10 cellular contexts compared by ENCODE assay signal in the genomic region with DNA sequence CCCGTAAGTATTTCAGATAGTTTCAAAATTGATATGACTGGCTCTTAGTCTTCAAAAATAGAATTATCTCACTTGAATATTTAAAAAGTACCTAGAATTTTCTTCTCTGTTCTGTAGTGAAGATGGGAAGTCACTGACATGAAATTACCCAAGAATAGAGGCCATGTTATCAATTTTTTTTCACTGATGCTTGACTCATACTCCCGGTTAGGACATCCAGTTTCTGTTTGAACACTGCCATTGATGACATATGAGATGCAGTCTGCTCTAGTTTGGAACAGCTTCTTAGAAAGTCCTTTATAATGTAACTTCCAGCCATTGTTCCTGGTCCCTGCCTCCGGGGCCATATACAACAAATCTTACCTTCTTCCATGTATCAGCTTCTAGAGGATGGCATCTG. TPM values are rescaled to one million over a fixed set of nuclear protein-coding genes. Genes with fewer than 3 reads are reported as not detected.
DNase-seq lines count a peak whose midpoint lies in the region; ATAC-seq and TF ChIP-seq lines count a peak whose summit lies in the region.
"Had no signal": no experiment of that assay in that cellular context is flagged by ENCODE, and none has a peak within 500 bp of the region (broad histone marks: within the 10 kb centered on the region; RNA-seq: fewer than 3 reads in every experiment).

No MANE protein-coding gene starts in this region.

- POLR2A ChIA-PET in CD8-positive, alpha-beta T cell (lab: Charles Lee), result no interaction called here

- H3K27me3 Mint-ChIP-seq in CD8-positive, alpha-beta T cell (ENCODE audit: low read depth), result no peaks in the 10 kb centered on the region

- H3K27me3 ChIP-seq in CD8-positive, alpha-beta T cell (ENCODE audit: insufficient read depth, low read length), result no peaks in the 10 kb centered on the region

- no peaks in the 10 kb centered on the region for H3K36me3 ChIP-seq in CD8-positive, alpha-beta T cell (ENCODE audit: insufficient read depth, low read length)

- H3K27ac ChIP-seq in CD8-positive, alpha-beta T cell (ENCODE audit: low read depth, low read length), result no peak overlapping the region

- no peaks in the 10 kb centered on the region for H3K9me3 Mint-ChIP-seq in CD8-positive, alpha-beta T cell

- H3K4me1 ChIP-seq in CD8-positive, alpha-beta T cell (ENCODE audit: insufficient read depth, low read length), result no peaks in the 10 kb centered on the region

- no peak for TF ChIP-seq CTCF in CD8-positive, alpha-beta T cell (IDR thresholded peaks at IDR 0.05)

- no peaks in the 10 kb centered on the region for H3K36me3 Mint-ChIP-seq in CD8-positive, alpha-beta T cell

- no peak overlapping the region for H3K4me3 ChIP-seq in CD8-positive, alpha-beta T cell (ENCODE audit: low read depth, low read length)

- no peak overlapping the region for H3K27ac Mint-ChIP-seq in CD8-positive, alpha-beta T cell

- no peak for ATAC-seq in CD8-positive, alpha-beta T cell
- peak; percentile 78 for ATAC-seq in GM19035 (IDR thresholded peaks at IDR 0.05; ENCODE audit: unreplicated experiment)
- ATAC-seq in HG03378 (IDR thresholded peaks at IDR 0.05; ENCODE audit: unreplicated experiment), result peak; percentile 72

- peak overlapping the region; percentile 29 for H3K4me3 Mint-ChIP-seq in CD8-positive, alpha-beta T cell

- no peaks in the 10 kb centered on the region for H3K4me1 Mint-ChIP-seq in CD8-positive, alpha-beta T cell (ENCODE audit: low read depth)

- intact Hi-C loops in CD8-positive, alpha-beta T cell (cut with DNase I, micrococcal nuclease), result no loop called here

- H3K9me3 ChIP-seq in CD8-positive, alpha-beta T cell (ENCODE audit: low read length), result no peaks in the 10 kb centered on the region

- CTCF ChIA-PET in CD8-positive, alpha-beta T cell (lab: Charles Lee), result interaction anchor here (0.7 kb wide), 1 partner anchor 128 kb away, joined by 3 read pairs; no protein-coding TSS in a partner anchor

- DNase-seq in CD8-positive, alpha-beta T cell, result no peak
- DNase-seq in fibroblast of peridontal ligament (ENCODE audit: extremely low read depth), result peak; percentile 59
- no peak for DNase-seq in H4 (ENCODE audit: low spot score)
- no peak for DNase-seq in NCI-H524 treated with DMSO at 0.1 percent for 48 hours (lab: John Stamatoyannopoulos, UW)
- no peak for DNase-seq in activated CD4-positive, CD25-positive, alpha-beta regulatory T cell (lab: John Stamatoyannopoulos, UW)
- DNase-seq in NCI-H2196 (lab: John Stamatoyannopoulos, UW; ENCODE audit: unreplicated experiment), result no peak
- DNase-seq: activated gamma-delta T cell, hypothalamus had no signal

RNA-seq across cellular contexts. Expression of a gene that starts 26.0 kb away (rescaled TPM):
- 1 to 10 TPM in 1 of 2 experiments, under 1 TPM in 1; 0.76 to 1.2 TPM for total RNA-seq in CD8-positive, alpha-beta T cell
- 22.4 and 29.8 TPM in 2 replicates for total RNA-seq in H4 (2014; rRNA removed; shearing (Covaris generic))

Comparison
In these comparisons a context has a peak if more than half of its experiments do, and no peak if none do; other contexts are left out.
1. RNA of a gene that starts 26.0 kb away (total RNA-seq): 22.4 to 29.8 TPM in H4; 0.76 to 1.2 TPM in CD8-positive, alpha-beta T cell; every median in the first group is over 10 times any median in the second.